8 cellular contexts compared by ENCODE assay signal in the genomic region with DNA sequence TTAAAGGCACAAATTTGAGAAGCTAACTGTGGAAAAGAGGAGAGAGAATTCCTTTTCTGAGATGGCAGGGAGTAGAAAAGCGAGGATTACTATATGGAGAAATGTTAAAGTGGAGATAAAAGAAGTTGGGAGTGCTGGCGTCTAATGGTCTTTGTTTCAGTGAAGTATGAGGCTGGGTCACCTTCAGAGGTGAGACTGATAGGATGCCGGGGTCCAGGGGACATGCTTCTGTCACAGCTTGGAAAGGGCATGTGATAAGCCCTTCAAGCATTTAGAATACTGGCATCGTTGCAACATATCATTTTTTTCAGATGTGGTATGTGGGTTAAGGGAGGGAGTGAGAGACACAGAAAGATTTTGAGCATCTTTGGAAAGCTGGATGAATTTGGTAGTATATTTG. TPM values are rescaled to one million over a fixed set of nuclear protein-coding genes. Genes with fewer than 3 reads are reported as not detected.
DNase-seq lines count a peak whose midpoint lies in the region; ATAC-seq and TF ChIP-seq lines count a peak whose summit lies in the region.
"Not testable (repeated sequence)": the region's sequence is repeated elsewhere in the genome, so short reads cannot be mapped to it uniquely, and the experiment has no call there.
"Had no signal": no experiment of that assay in that cellular context is flagged by ENCODE, and none has a peak within 500 bp of the region (broad histone marks: within the 10 kb centered on the region; RNA-seq: fewer than 3 reads in every experiment).

No MANE protein-coding gene starts in this region.

- not testable (repeated sequence) for TF ChIP-seq POLR2A in prostate gland (IDR thresholded peaks at IDR 0.05)

- H3K9ac ChIP-seq in HUES48 (ENCODE audit: low read depth, low read length); endocrine pancreas (ENCODE audit: control insufficient read depth, insufficient read depth, low read length): not testable (repeated sequence)

- CTCF ChIA-PET in WTC11 (lab: Charles Lee) = interaction anchor here (1.0 to 1.5 kb wide), 2 partner anchors 91 to 308 kb away, joined by 3 to 5 read pairs; partner anchors contain the start of gene STEAP2
- CTCF ChIA-PET in naive thymus-derived CD4-positive, alpha-beta T cell (lab: Charles Lee) = not testable (repeated sequence)

- not testable (repeated sequence) for H3K36me3 Mint-ChIP-seq in WTC11; activated naive CD8-positive, alpha-beta T cell; naive thymus-derived CD4-positive, alpha-beta T cell

- not testable (repeated sequence) for TF ChIP-seq CTCF in WTC11 (IDR thresholded peaks at IDR 0.05); prostate gland (IDR thresholded peaks at IDR 0.05)

- not testable (repeated sequence) for H3K27ac Mint-ChIP-seq in WTC11; naive thymus-derived CD4-positive, alpha-beta T cell
- peak overlapping the region; percentile 19 for H3K27ac Mint-ChIP-seq in activated naive CD8-positive, alpha-beta T cell

- H3K4me3 ChIP-seq in HUES48 (ENCODE audit: low read depth, low read length) (0 out of 2 replicates have a peak overlapping the region, but pooled peaks have one; percentile 58), endocrine pancreas (ENCODE audit: control insufficient read depth, insufficient read depth, low read length) (peak overlapping the region; percentile 62), prostate gland (peak overlapping the region; percentile 32 to 49)
- H3K4me3 ChIP-seq in naive thymus-derived CD4-positive, alpha-beta T cell (ENCODE audit: low read length) = not testable (repeated sequence)

- not testable (repeated sequence) for DNase-seq in WTC11 (ENCODE audit: low spot score); naive thymus-derived CD4-positive, alpha-beta T cell; prostate gland (ENCODE audit: low spot score)
- peak; percentile 30 for DNase-seq in left ventricle myocardium superior

- peak overlapping the region; percentile 73 for H3K4me3 Mint-ChIP-seq in WTC11
- H3K4me3 Mint-ChIP-seq in activated naive CD8-positive, alpha-beta T cell = peak overlapping the region; percentile 88
- peak overlapping the region in 9 of 10 donors; percentile 44 to 86 (median 77) for H3K4me3 Mint-ChIP-seq in naive thymus-derived CD4-positive, alpha-beta T cell

- not testable (repeated sequence) for H3K27ac ChIP-seq in HUES48 (ENCODE audit: low read depth, low read length); naive thymus-derived CD4-positive, alpha-beta T cell (ENCODE audit: low read depth, low read length); prostate gland

- 66% methylated on average over 4 of the region's 4 CpGs for WGBS in prostate gland

- ATAC-seq in WTC11; naive thymus-derived CD4-positive, alpha-beta T cell: not testable (repeated sequence)
- peak; percentile 51 for ATAC-seq in left ventricle myocardium superior

- not testable (repeated sequence) for H3K36me3 ChIP-seq in HUES48 (ENCODE audit: control insufficient read depth, insufficient read depth, low read length); endocrine pancreas (ENCODE audit: control insufficient read depth, insufficient read depth, low read length); naive thymus-derived CD4-positive, alpha-beta T cell (ENCODE audit: control insufficient read depth in 2 of 3, insufficient read depth in 3 of 3, low read length in 3 of 3); prostate gland

- intact Hi-C loops in left ventricle myocardium superior (cut with micrococcal nuclease); naive thymus-derived CD4-positive, alpha-beta T cell (cut with micrococcal nuclease); prostate gland (cut with DNase I): not testable (repeated sequence)

- not testable (repeated sequence) for H3K9me3 ChIP-seq in HUES48 (ENCODE audit: control insufficient read depth, insufficient read depth, low read length); endocrine pancreas (ENCODE audit: control insufficient read depth, low read length); naive thymus-derived CD4-positive, alpha-beta T cell (ENCODE audit: control insufficient read depth in 2 of 3, low read length in 3 of 3); prostate gland

- H3K9me3 Mint-ChIP-seq in WTC11; activated naive CD8-positive, alpha-beta T cell (ENCODE audit: low read depth); naive thymus-derived CD4-positive, alpha-beta T cell: not testable (repeated sequence)

- H3K4me1 Mint-ChIP-seq in WTC11 = peaks cover 13% of the 10 kb centered on the region
- peaks cover 14% of the 10 kb centered on the region for H3K4me1 Mint-ChIP-seq in activated naive CD8-positive, alpha-beta T cell (ENCODE audit: low read depth)
- peaks cover 6 to 18% (median 11%) of the 10 kb centered on the region in 7 donors for H3K4me1 Mint-ChIP-seq in naive thymus-derived CD4-positive, alpha-beta T cell

- H3K27me3 Mint-ChIP-seq in WTC11 (ENCODE audit: low read depth) = peaks cover 38% of the 10 kb centered on the region
- peaks cover 15% of the 10 kb centered on the region for H3K27me3 Mint-ChIP-seq in activated naive CD8-positive, alpha-beta T cell
- H3K27me3 Mint-ChIP-seq in naive thymus-derived CD4-positive, alpha-beta T cell = peaks cover 20 to 34% (median 25%) of the 10 kb centered on the region in 5 donors

- peaks cover 32% of the 10 kb centered on the region for H3K27me3 ChIP-seq in HUES48 (ENCODE audit: control insufficient read depth, insufficient read depth, low read length)
- not testable (repeated sequence) for H3K27me3 ChIP-seq in endocrine pancreas (ENCODE audit: control insufficient read depth, insufficient read depth, low read length); naive thymus-derived CD4-positive, alpha-beta T cell (ENCODE audit: control insufficient read depth in 2 of 2, insufficient read depth in 2 of 2, low read length in 2 of 2); prostate gland (replicated peaks; ENCODE audit: insufficient read depth)

- POLR2A ChIA-PET in WTC11 (lab: Charles Lee); naive thymus-derived CD4-positive, alpha-beta T cell (lab: Charles Lee): not testable (repeated sequence)

- not testable (repeated sequence) for H3K4me1 ChIP-seq in HUES48 (ENCODE audit: control insufficient read depth, insufficient read depth, low read length); endocrine pancreas (ENCODE audit: control insufficient read depth, insufficient read depth, low read length); naive thymus-derived CD4-positive, alpha-beta T cell (ENCODE audit: control insufficient read depth in 2 of 2, insufficient read depth in 2 of 2, low read length in 2 of 2); prostate gland (replicated peaks)

RNA-seq across cellular contexts. Expression of gene STEAP1, which starts 34.1 kb away (rescaled TPM):
- total RNA-seq in WTC11 (2021) = 2.4 to 4.1 TPM (median 3.5 TPM) in 3 replicates
- 1.5 TPM for total RNA-seq in left ventricle myocardium superior
- total RNA-seq in naive thymus-derived CD4-positive, alpha-beta T cell = under 1 TPM in 1 of 5 experiments, not detected in 4; 0.46 TPM
- polyA plus RNA-seq in naive thymus-derived CD4-positive, alpha-beta T cell = not detected
- total RNA-seq in prostate gland = 100 to 1,000 TPM in 1 of 2 donors, 10 to 100 TPM in 1; 67.3 to 230 TPM
- total RNA-seq: CD4-positive, alpha-beta T cell had no signal

Comparison
In these comparisons a context has a peak if more than half of its experiments do, and no peak if none do; other contexts are left out.
1. RNA of gene STEAP1, which starts 34.1 kb away (total RNA-seq): 67.3 to 230 TPM in prostate gland; 2.4 to 4.1 TPM in WTC11, 1.5 TPM in left ventricle myocardium superior (single experiment) and 0.46 TPM in naive thymus-derived CD4-positive, alpha-beta T cell; every median in the first group is over 10 times any median in the second.
2. Peak in every context shown above with its lines, with median percentiles within 50 percentile points of each other: H3K4me3 Mint-ChIP-seq.